In the genomic region with DNA sequence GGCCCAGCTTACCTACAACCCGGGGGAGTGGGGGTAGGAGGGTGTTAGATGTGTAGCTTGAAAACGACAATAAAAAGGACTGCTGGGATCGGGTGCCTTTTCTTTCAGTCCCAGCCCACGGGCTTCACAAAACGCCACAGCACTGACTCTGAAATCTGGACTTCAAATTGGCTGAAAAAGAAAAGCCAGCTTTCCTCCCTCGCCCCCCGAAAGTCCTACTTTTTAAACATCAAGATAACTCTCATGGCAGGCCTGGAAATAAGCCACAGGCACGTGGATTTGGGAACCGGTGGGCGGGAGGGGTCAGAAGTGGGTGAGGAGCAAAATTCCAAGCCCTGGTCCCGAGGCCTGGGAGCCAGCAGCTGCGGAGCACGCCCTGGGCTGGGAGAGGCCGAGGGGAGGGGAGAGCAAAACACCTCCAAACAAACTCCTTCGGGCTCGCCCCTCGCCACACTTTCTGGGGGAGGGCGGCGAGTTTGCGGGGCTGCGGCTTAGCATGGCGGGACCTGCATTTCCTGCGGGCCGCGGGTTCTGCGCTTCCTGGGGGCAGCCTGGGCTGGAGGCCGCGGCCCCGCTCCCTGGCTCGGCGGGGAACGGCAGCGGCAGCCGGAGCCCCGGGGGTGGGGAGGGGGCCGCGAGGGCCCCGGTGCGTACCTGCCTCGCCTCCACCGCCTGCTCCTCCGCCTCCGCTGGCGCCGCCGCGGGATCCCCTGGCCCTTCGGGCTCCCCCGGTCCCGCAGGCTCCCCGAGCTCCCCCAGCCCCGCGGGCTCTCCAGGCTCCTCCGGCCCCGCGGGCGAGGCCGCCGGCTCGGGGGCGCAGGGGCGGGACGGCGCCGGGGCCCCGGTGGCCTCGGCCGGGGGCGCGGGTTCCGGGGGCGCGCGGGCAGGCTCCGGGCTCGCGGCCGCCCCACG, we compare ENCODE assay signal across 6 cellular contexts. TPM values are rescaled to one million over a fixed set of nuclear protein-coding genes. Genes with fewer than 3 reads are reported as not detected.
A peak's percentile ranks its signal among the peaks of the same experiment; 100 is the strongest.
DNase-seq lines count a peak whose midpoint lies in the region; ATAC-seq and TF ChIP-seq lines count a peak whose summit lies in the region.
"Not testable (repeated sequence)": the region's sequence is repeated elsewhere in the genome, so short reads cannot be mapped to it uniquely, and the experiment has no call there.

No MANE protein-coding gene starts in this region.

- not testable (repeated sequence) for H3K36me3 ChIP-seq in HUES48 (ENCODE audit: control insufficient read depth, insufficient read depth, low read length); kidney epithelial cell (ENCODE audit: control insufficient read depth, insufficient read depth, low read length)
- peaks cover 2 to 25% of the 10 kb centered on the region in 2 donors for H3K36me3 ChIP-seq in psoas muscle (ENCODE audit: insufficient read depth in 1 of 2, low read depth in 1 of 2)

- peak overlapping the region; percentile 24 for H3K27ac ChIP-seq in HUES48 (ENCODE audit: low read depth, low read length)
- H3K27ac ChIP-seq in psoas muscle, result peak overlapping the region; percentile 85

- H3K4me3 ChIP-seq in AG10803 (ENCODE audit: low read length) (peak overlapping the region; percentile 91), HUES48 (ENCODE audit: low read depth, low read length) (peak overlapping the region; percentile 67), kidney epithelial cell (ENCODE audit: low read depth, low read length) (peak overlapping the region; percentile 57), psoas muscle (peak overlapping the region; percentile 73)

- H3K4me3 Mint-ChIP-seq in activated CD4-positive, alpha-beta T cell treated with anti-CD3 and anti-CD28 coated beads, Interleukin-2, amount 10 ng/mL, durations not matched to agents 24 days and 14 days, result peak overlapping the region; percentile 64

- not testable (repeated sequence) for H3K9ac ChIP-seq in HUES48 (ENCODE audit: low read depth, low read length)

- not testable (repeated sequence) for TF ChIP-seq CTCF in AG10803 (conservative IDR thresholded peaks at IDR 0.05; ENCODE audit: low read length); kidney epithelial cell (IDR thresholded peaks at IDR 0.05; ENCODE audit: insufficient read depth, low read length, poor library complexity, severe bottlenecking); psoas muscle (IDR thresholded peaks at IDR 0.05)

- not testable (repeated sequence) for H3K27ac Mint-ChIP-seq in activated CD4-positive, alpha-beta T cell treated with anti-CD3 and anti-CD28 coated beads, Interleukin-2, amount 10 ng/mL, durations not matched to agents 24 days and 14 days

- 4 to 10% (median 4%) methylated on average over 23 to 48 of the region's 79 CpGs for WGBS in psoas muscle, 3 donors

- H3K27me3 ChIP-seq in HUES48 (ENCODE audit: control insufficient read depth, insufficient read depth, low read length), result peaks cover 22% of the 10 kb centered on the region
- not testable (repeated sequence) for H3K27me3 ChIP-seq in kidney epithelial cell (ENCODE audit: control insufficient read depth, insufficient read depth, low read length); psoas muscle (ENCODE audit: insufficient read depth in 3 of 3, low read length in 2 of 3)

- H3K9me3 Mint-ChIP-seq in activated CD4-positive, alpha-beta T cell treated with anti-CD3 and anti-CD28 coated beads, Interleukin-2, amount 10 ng/mL, durations not matched to agents 24 days and 14 days, result not testable (repeated sequence)

- H3K9me3 ChIP-seq in HUES48 (ENCODE audit: control insufficient read depth, insufficient read depth, low read length); psoas muscle: not testable (repeated sequence)

- not testable (repeated sequence) for H3K27me3 Mint-ChIP-seq in activated CD4-positive, alpha-beta T cell treated with anti-CD3 and anti-CD28 coated beads, Interleukin-2, amount 10 ng/mL, durations not matched to agents 24 days and 14 days

- ATAC-seq in psoas muscle, result peak; percentile 16 to 50 (median 34)

- intact Hi-C loops in activated CD4-positive, alpha-beta T cell treated with anti-CD3 and anti-CD28 coated beads, Interleukin-2, amount 10 ng/mL, durations not matched to agents 24 days and 14 days (cut with micrococcal nuclease), result not testable (repeated sequence)
- intact Hi-C loops in psoas muscle (cut with DNase I), result loop anchor here in 1 of 2 donors (5.0 kb wide), 1 partner anchor 153 kb away; no protein-coding TSS in a partner anchor

- H3K36me3 Mint-ChIP-seq in activated CD4-positive, alpha-beta T cell treated with anti-CD3 and anti-CD28 coated beads, Interleukin-2, amount 10 ng/mL, durations not matched to agents 24 days and 14 days (ENCODE audit: low read depth), result peaks cover 21% of the 10 kb centered on the region

- peaks cover 23% of the 10 kb centered on the region for H3K4me1 Mint-ChIP-seq in activated CD4-positive, alpha-beta T cell treated with anti-CD3 and anti-CD28 coated beads, Interleukin-2, amount 10 ng/mL, durations not matched to agents 24 days and 14 days

- H3K4me1 ChIP-seq in HUES48 (ENCODE audit: control insufficient read depth, insufficient read depth, low read length) (peaks cover 31% of the 10 kb centered on the region), psoas muscle (peaks cover 43% of the 10 kb centered on the region)

- DNase-seq in AG10803 (ENCODE audit: low read depth), result peak; percentile 40
- peak; percentile 73 for DNase-seq in activated CD4-positive, alpha-beta T cell treated with anti-CD3 and anti-CD28 coated beads, Interleukin-2, amount 10 ng/mL, durations not matched to agents 24 days and 14 days
- peak; percentile 67 for DNase-seq in ecto neural progenitor cell (ENCODE audit: low spot score)
- not testable (repeated sequence) for DNase-seq in kidney epithelial cell (ENCODE audit: low read depth)
- DNase-seq in psoas muscle, result peak in 1 of 2 donors; percentile 60

RNA-seq across cellular contexts. Expression of gene MXRA7, which starts 0.6 kb away (rescaled TPM):
- total RNA-seq in activated CD4-positive, alpha-beta T cell treated with anti-CD3 and anti-CD28 coated beads, Interleukin-2, amount 10 ng/mL, durations not matched to agents 24 days and 14 days, result 3.4 and 3.7 TPM in 2 replicates
- total RNA-seq in kidney epithelial cell (110 and 142 TPM in 2 replicates), psoas muscle (10 to 100 TPM; 40.8 to 75.1 (median 52.0) TPM)
- polyA plus RNA-seq in psoas muscle, result 10 to 100 TPM; 34.6 to 43.2 (median 37.6) TPM

RNA-seq across cellular contexts. Expression of gene JMJD6, which starts 16.2 kb away (rescaled TPM):
- total RNA-seq in activated CD4-positive, alpha-beta T cell treated with anti-CD3 and anti-CD28 coated beads, Interleukin-2, amount 10 ng/mL, durations not matched to agents 24 days and 14 days, result 82.5 and 86.3 TPM in 2 replicates
- total RNA-seq in kidney epithelial cell (21.4 and 25.8 TPM in 2 replicates), psoas muscle (10 to 100 TPM; 30.8 to 61.9 (median 53.6) TPM)
- 10 to 100 TPM; 32.3 to 81.9 (median 51.6) TPM for polyA plus RNA-seq in psoas muscle

RNA-seq across cellular contexts. Expression of gene METTL23, which starts 16.4 kb away (rescaled TPM):
- 32.9 and 35.5 TPM in 2 replicates for total RNA-seq in activated CD4-positive, alpha-beta T cell treated with anti-CD3 and anti-CD28 coated beads, Interleukin-2, amount 10 ng/mL, durations not matched to agents 24 days and 14 days
- total RNA-seq in kidney epithelial cell (32.8 TPM in 2 replicates), psoas muscle (10 to 100 TPM; 19.0 to 27.0 (median 24.3) TPM)
- 10 to 100 TPM; 30.8 to 54.0 (median 36.5) TPM for polyA plus RNA-seq in psoas muscle

RNA-seq across cellular contexts. Expression of gene SRSF2, which starts 26.9 kb away (rescaled TPM):
- total RNA-seq in activated CD4-positive, alpha-beta T cell treated with anti-CD3 and anti-CD28 coated beads, Interleukin-2, amount 10 ng/mL, durations not matched to agents 24 days and 14 days, result 515 and 539 TPM in 2 replicates
- total RNA-seq in kidney epithelial cell (185 and 217 TPM in 2 replicates), psoas muscle (100 to 1,000 TPM in 2 of 4 donors, 10 to 100 TPM in 2; 57.9 to 128 (median 90.6) TPM)
- polyA plus RNA-seq in psoas muscle, result 100 to 1,000 TPM in 2 of 3 donors, 10 to 100 TPM in 1; 81.9 to 135 (median 118) TPM

RNA-seq across cellular contexts. Expression of gene MFSD11, which starts 27.7 kb away (rescaled TPM):
- total RNA-seq in activated CD4-positive, alpha-beta T cell treated with anti-CD3 and anti-CD28 coated beads, Interleukin-2, amount 10 ng/mL, durations not matched to agents 24 days and 14 days, result 15.1 and 15.3 TPM in 2 replicates
- 17.5 and 21.2 TPM in 2 replicates for total RNA-seq in kidney epithelial cell
- 10 to 100 TPM; 18.7 to 26.5 (median 22.0) TPM for total RNA-seq in psoas muscle
- 10 to 100 TPM; 10.1 to 27.4 (median 10.3) TPM for polyA plus RNA-seq in psoas muscle
